9 cellular contexts compared by ENCODE assay signal in the genomic region with DNA sequence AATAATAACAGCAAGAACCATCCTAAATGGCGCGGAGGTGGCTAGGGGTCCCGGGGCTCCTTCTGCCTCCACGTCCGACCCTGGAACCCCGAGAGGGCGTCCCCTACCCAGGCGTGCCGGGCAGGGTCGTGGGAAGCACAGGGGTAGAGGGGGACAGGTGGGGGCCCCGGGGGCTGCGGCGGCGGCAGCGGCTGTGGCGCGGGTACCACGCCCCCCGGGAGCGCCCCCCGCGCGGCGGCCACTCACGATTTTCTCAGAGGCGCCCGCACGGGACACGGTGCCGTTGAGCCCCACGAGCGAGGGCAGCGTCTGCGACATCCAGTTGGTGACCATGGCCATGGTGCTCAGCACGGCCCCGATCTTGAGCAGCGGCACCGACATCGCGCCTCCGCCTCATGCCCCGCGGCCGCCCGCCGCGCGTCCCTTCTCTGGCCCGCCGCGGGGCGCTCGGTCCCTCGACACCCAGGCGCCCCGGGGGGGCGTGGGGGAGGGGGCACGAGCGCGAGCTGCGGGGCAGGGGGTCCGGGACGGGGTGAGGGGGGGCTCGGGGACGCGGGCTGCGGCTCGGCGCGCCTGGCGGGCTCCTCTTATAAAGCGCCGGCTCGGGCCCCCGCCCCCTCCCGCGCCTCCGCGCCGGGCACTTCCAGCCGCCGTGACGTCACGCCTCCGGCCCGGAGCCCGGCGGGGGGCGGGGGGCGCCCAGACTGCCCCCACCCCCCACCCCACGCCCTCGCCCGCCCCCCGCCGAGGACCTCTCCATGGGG. TPM values are rescaled to one million over a fixed set of nuclear protein-coding genes. Genes with fewer than 3 reads are reported as not detected.
DNase-seq lines count a peak whose midpoint lies in the region; ATAC-seq, FAIRE-seq and TF ChIP-seq lines count a peak whose summit lies in the region.
"Had no signal": no experiment of that assay in that cellular context is flagged by ENCODE, and none has a peak within 500 bp of the region (broad histone marks: within the 10 kb centered on the region; RNA-seq: fewer than 3 reads in every experiment).

No MANE protein-coding gene starts in this region.

- H4K5ac ChIP-seq in H1 (ENCODE audit: insufficient read length, low read depth, low read length), result no peak overlapping the region

- H4K91ac ChIP-seq in H1 (replicated peaks; ENCODE audit: insufficient read length, low read length), result no peak overlapping the region

- TF ChIP-seq CTCF in AG10803 (conservative IDR thresholded peaks at IDR 0.05; ENCODE audit: low read length) (no peak), HFFc6 (IDR thresholded peaks at IDR 0.05) (no peak), H1 (IDR thresholded peaks at IDR 0.05; ENCODE audit: control extremely low read depth in 1 of 3, insufficient read depth in 1 of 3, low read depth in 1 of 3, low read length in 3 of 3) (no peak), neural cell (IDR thresholded peaks at IDR 0.05; ENCODE audit: poor library complexity, severe bottlenecking) (no peak)

- DNase-seq in AG10803 (ENCODE audit: low read depth) (no peak), HFFc6 (no peak), H1 (ENCODE audit: low read depth in 1 of 2, low spot score in 2 of 2) (peak in 1 of 2 experiments; percentile 66), GM12891 (ENCODE audit: insufficient read length, low spot score) (no peak), NCI-H524 treated with DMSO at 0.1 percent for 48 hours (lab: John Stamatoyannopoulos, UW) (no peak)
- DNase-seq: amniotic stem cell had no signal

- H2BK5ac ChIP-seq in H1 (ENCODE audit: low read depth, low read length), result no peak overlapping the region

- H3K23me2 ChIP-seq in H1 (ENCODE audit: low read depth, low read length), result peaks cover 10% of the 10 kb centered on the region; the same call in 1 of the 2 replicates

- no peaks in the 10 kb centered on the region for H3F3A ChIP-seq in neural cell (ENCODE audit: insufficient read depth, low read length, poor library complexity, severe bottlenecking)

- ATAC-seq in GM18511 (IDR thresholded peaks at IDR 0.05; ENCODE audit: unreplicated experiment) (no peak), GM18858 (IDR thresholded peaks at IDR 0.05; ENCODE audit: unreplicated experiment) (no peak)

- H3K18ac ChIP-seq in H1 (ENCODE audit: extremely low read depth, low read length), result no peak overlapping the region

- FAIRE-seq in H1 (lab: Jason Lieb, UNC) (no peak), GM12891 (lab: Jason Lieb, UNC) (no peak)

- H3K36me3 ChIP-seq in H1 (ENCODE audit: control insufficient read depth in 2 of 4, insufficient read depth in 4 of 4, low read length in 3 of 4) (no peaks in the 10 kb centered on the region; a peak in 1 of 8 replicates), neural cell (ENCODE audit: insufficient read depth, low read length) (no peaks in the 10 kb centered on the region)

- H3K27me3 ChIP-seq in H1 (replicated peaks in 1 of 4; ENCODE audit: control insufficient read depth in 3 of 4, extremely low read depth in 1 of 4, insufficient read depth in 3 of 4, low read length in 3 of 4) (peaks cover 0 to 9% (median 2%) of the 10 kb centered on the region in 4 experiments; a peak in 4 of 7 replicates), neural cell (ENCODE audit: insufficient read depth, low read depth, low read length) (peaks cover 22% of the 10 kb centered on the region)

- H3K4me3 Mint-ChIP-seq in HFFc6, result peak overlapping the region; percentile 80

- H3K9me2 ChIP-seq in neural cell (ENCODE audit: insufficient read depth, low read length), result no peaks in the 10 kb centered on the region

- H2AFZ ChIP-seq in H1 (ENCODE audit: low read length) (no peak overlapping the region), neural cell (ENCODE audit: low read depth, low read length) (no peak overlapping the region)

- no peak overlapping the region for H3K27ac ChIP-seq in H1 (ENCODE audit: low read depth, low read length)
- no peak overlapping the region for H3K27ac ChIP-seq in neural cell (ENCODE audit: low read length)

- H3K79me2 ChIP-seq in H1 (ENCODE audit: control insufficient read depth in 1 of 2, insufficient read depth in 2 of 2, low read length in 2 of 2), result peaks cover 6 to 36% of the 10 kb centered on the region in 2 experiments; a peak in 3 of 4 replicates
- H3K79me2 ChIP-seq in neural cell (replicated peaks; ENCODE audit: insufficient read depth, low read length), result peaks cover 3% of the 10 kb centered on the region

- no peaks in the 10 kb centered on the region for H3K9me3 Mint-ChIP-seq in HFFc6

- H3K27me3 Mint-ChIP-seq in HFFc6 (ENCODE audit: insufficient read depth), result peaks cover 14% of the 10 kb centered on the region

- H3K79me1 ChIP-seq in H1 (ENCODE audit: low read depth, low read length), result peaks cover 19% of the 10 kb centered on the region

- 6% methylated on average over 16 of the region's 95 CpGs; no CpG with 5 or more reads in 1 of the 2 experiments for WGBS in H1 (ENCODE audit: extremely low coverage in 1 of 2, insufficient coverage in 1 of 2, insufficient read length in 1 of 2, insufficient replicate concordance in 2 of 2, low coverage in 1 of 2, low lambda C conversion rate in 2 of 2, missing lambda C conversion rate in 1 of 2), 2 experiments

- H3K4me3 ChIP-seq in AG10803 (ENCODE audit: low read length) (peak overlapping the region; percentile 55), H1 (ENCODE audit: extremely low read depth in 1 of 4, insufficient read depth in 2 of 4, low read depth in 3 of 4, low read length in 4 of 4) (peak overlapping the region; percentile 37 to 78 (median 40)), neural cell (ENCODE audit: low read length) (peak overlapping the region; percentile 64)

- no peak overlapping the region for H2BK120ac ChIP-seq in H1 (replicated peaks; ENCODE audit: low read depth, low read length)

- no peak overlapping the region for H3K27ac Mint-ChIP-seq in HFFc6

- CTCF ChIA-PET in H1 (lab: Charles Lee; ENCODE audit: partially characterized antibody), result interaction anchor here (1.2 to 1.5 kb wide), 3 partner anchors 28 to 68 kb away, joined by 3 to 6 read pairs (median 3); no protein-coding TSS in a partner anchor

- H3K56ac ChIP-seq in H1 (replicated peaks; ENCODE audit: insufficient read length, low read depth, low read length), result peak overlapping the region; percentile 22

- H3K4ac ChIP-seq in H1 (replicated peaks; ENCODE audit: insufficient read length, low read depth, low read length), result no peak overlapping the region

- no peak for TF ChIP-seq POLR2A in H1 (IDR thresholded peaks at IDR 0.05; ENCODE audit: control extremely low read depth in 1 of 2, low read depth in 2 of 2, low read length in 2 of 2)
- no peak for TF ChIP-seq POLR2A in GM12891 (IDR thresholded peaks at IDR 0.05; ENCODE audit: low read depth, low read length)

- no peak overlapping the region for H2BK15ac ChIP-seq in H1 (ENCODE audit: low read length)

- peak overlapping the region in 1 of 4 experiments; percentile 35; a peak in 2 of 7 replicates for H3K9ac ChIP-seq in H1 (replicated peaks in 1 of 4; ENCODE audit: extremely low read depth in 1 of 4, low read depth in 3 of 4, low read length in 3 of 4)
- peak overlapping the region; percentile 5 for H3K9ac ChIP-seq in neural cell (ENCODE audit: low read length)

- peak overlapping the region; percentile 75; the same call in 1 of the 2 replicates for H2BK12ac ChIP-seq in H1 (ENCODE audit: low read depth, low read length)

- peaks cover 0 to 13% (median 5%) of the 10 kb centered on the region in 4 experiments; a peak in 6 of 7 replicates for H3K4me1 ChIP-seq in H1 (replicated peaks in 1 of 4; ENCODE audit: control insufficient read depth in 3 of 4, insufficient read depth in 4 of 4, low read length in 3 of 4)

- H2BK20ac ChIP-seq in H1 (ENCODE audit: low read length), result no peak overlapping the region

- H3K4me2 ChIP-seq in H1 (ENCODE audit: insufficient read depth in 1 of 2, low read depth in 2 of 2, low read length in 2 of 2), result peak overlapping the region; percentile 67 to 84
- H3K4me2 ChIP-seq in neural cell (ENCODE audit: low read length), result no peak overlapping the region

- POLR2A ChIA-PET in H1 (lab: Charles Lee; ENCODE audit: partially characterized antibody), result interaction anchor here (1.0 to 1.5 kb wide), 8 partner anchors 9 to 50 kb away, joined by 3 to 6 read pairs (median 3); no protein-coding TSS in a partner anchor

- H3K36me3 Mint-ChIP-seq in HFFc6 (ENCODE audit: low read depth), result no peaks in the 10 kb centered on the region; the same call in 1 of the 2 replicates

- H3K4me1 Mint-ChIP-seq in HFFc6 (ENCODE audit: low read depth), result peaks cover 18% of the 10 kb centered on the region

- TF ChIP-seq RAD21 in H1 (IDR thresholded peaks at IDR 0.05 in 1 of 2, conservative IDR thresholded peaks at IDR 0.05 in 1 of 2; ENCODE audit: low read depth in 2 of 2, low read length in 2 of 2), result no peak
- TF ChIP-seq RAD21 in neural cell (conservative IDR thresholded peaks at IDR 0.05), result no peak

- TF ChIP-seq EP300 in H1 (IDR thresholded peaks at IDR 0.05; ENCODE audit: borderline replicate concordance in 1 of 2, low read depth in 2 of 2, low read length in 2 of 2) (no peak), neural cell (conservative IDR thresholded peaks at IDR 0.05; ENCODE audit: poor library complexity, severe bottlenecking) (no peak)

- no peak overlapping the region for H2AK5ac ChIP-seq in H1 (ENCODE audit: low read depth, low read length)

- H3K9me3 ChIP-seq in H1 (ENCODE audit: insufficient read depth in 2 of 2, low read depth in 1 of 2, low read length in 1 of 2) (no peaks in the 10 kb centered on the region), neural cell (ENCODE audit: low read length) (no peaks in the 10 kb centered on the region)

- H4K20me1 ChIP-seq in H1 (replicated peaks in 1 of 2; ENCODE audit: control insufficient read depth in 1 of 2, insufficient read depth in 2 of 2, low read length in 2 of 2) (peaks cover 21 to 35% of the 10 kb centered on the region in 2 experiments), neural cell (ENCODE audit: insufficient read depth) (peaks cover 41% of the 10 kb centered on the region)

- H4K8ac ChIP-seq in H1 (ENCODE audit: extremely low read depth, insufficient read depth, low read length), result peak overlapping the region; percentile 15

- H3K14ac ChIP-seq in H1 (ENCODE audit: insufficient read length), result no peak overlapping the region

- H3K23ac ChIP-seq in H1 (ENCODE audit: insufficient read length), result no peak overlapping the region

RNA-seq across cellular contexts. Expression of a gene that starts 22.9 kb away (rescaled TPM):
- total RNA-seq in HFFc6 (2021; fragmentation: NEBNext Ultra II Directional; extraction: Animal tissue kit (Norgen Biotek cat#: 25700)), result 1 to 10 TPM; 1.9 to 7.0 (median 6.3) TPM
- 68.2 and 72.0 TPM in 2 replicates for total RNA-seq in H1 (2021; fragmentation: NEBNext Ultra II Directional; extraction: Animal tissue kit (Norgen Biotek cat#: 25700))
- polyA plus RNA-seq in H1 (2011; rRNA removed) (151 and 238 TPM in 2 replicates), neural cell (68.6 and 75.7 TPM in 2 replicates)
- 133 TPM for polyA plus RNA-seq in H1 (2011; cell fraction: cytosol; rRNA removed)
- polyA plus RNA-seq in H1 (2011; cell fraction: nucleus; rRNA removed), result 130 TPM
- polyA plus RNA-seq in H1 (2012, experiment 1 of 2), result 45.7 to 81.7 TPM (median 69.5 TPM) in 4 replicates
- polyA plus RNA-seq in H1 (2012, experiment 2 of 2), result 69.6 TPM
- 86.9 TPM for polyA plus RNA-seq in H1 (2013, experiment 1 of 2)
- 91.1 TPM for polyA plus RNA-seq in H1 (2013, experiment 2 of 2)
- 61.1 and 62.1 TPM in 2 replicates for polyA minus RNA-seq in H1 (2011; rRNA and poly(A)+ RNA removed)
- polyA minus RNA-seq in H1 (2011; cell fraction: cytosol; rRNA and poly(A)+ RNA removed), result 74.7 TPM
- 48.8 TPM for polyA minus RNA-seq in H1 (2011; cell fraction: nucleus; rRNA and poly(A)+ RNA removed)
- polyA minus RNA-seq in neural cell, result 116 and 124 TPM in 2 replicates
- polyA plus RNA-seq in GM12891 (2012; ENCODE audit: low read depth, missing spikeins), result 0.21 TPM
